ENCODE assay signal across 8 cellular contexts in the genomic region with DNA sequence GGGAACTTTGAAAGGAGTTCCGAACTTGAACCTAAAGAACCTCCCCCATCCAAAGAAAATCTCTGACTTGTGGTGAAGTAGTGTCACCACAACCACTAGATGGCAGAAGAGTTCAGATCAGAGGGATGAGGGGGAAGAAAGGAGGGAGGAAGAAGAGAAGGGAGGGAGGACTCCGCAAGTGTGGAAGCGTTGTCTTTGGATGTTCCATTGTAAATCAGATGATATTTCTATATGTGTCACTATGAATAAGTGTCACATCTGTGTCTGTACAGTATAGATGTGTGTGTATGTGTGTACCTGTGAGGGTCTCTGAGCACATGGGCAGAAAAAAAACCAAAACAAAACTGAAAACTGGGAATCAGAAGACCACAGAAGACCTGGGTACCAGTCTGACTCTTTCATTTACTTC. TPM values are rescaled to one million over a fixed set of nuclear protein-coding genes. Genes with fewer than 3 reads are reported as not detected.
A peak's percentile ranks its signal among the peaks of the same experiment; 100 is the strongest.
DNase-seq lines count a peak whose midpoint lies in the region; ATAC-seq and TF ChIP-seq lines count a peak whose summit lies in the region.

No MANE protein-coding gene starts in this region.

- H3K27me3 ChIP-seq in A673 (replicated peaks; ENCODE audit: insufficient read depth, low read depth, low read length, poor library complexity), result no peaks in the 10 kb centered on the region
- H3K27me3 ChIP-seq in SJCRH30, result no peaks in the 10 kb centered on the region
- H3K27me3 ChIP-seq in kidney epithelial cell (ENCODE audit: control insufficient read depth, insufficient read depth, low read length), result no peaks in the 10 kb centered on the region

- POLR2A ChIA-PET in A673 (lab: Charles Lee; ENCODE audit: low non-redundant PET), result no interaction called here

- CTCF ChIA-PET in A673 (lab: Charles Lee), result no interaction called here

- DNase-seq in A673 (ENCODE audit: low spot score), result peak; percentile 89
- peak; percentile 89 for DNase-seq in GM03348 (ENCODE audit: low spot score)
- DNase-seq in NCI-H1048 (lab: John Stamatoyannopoulos, UW), result peak; percentile 14
- peak; percentile 45 to 83 for DNase-seq in SJCRH30
- DNase-seq in cardiac fibroblast (ENCODE audit: low read depth in 2 of 2), result peak; percentile 87 to 88
- no peak for DNase-seq in kidney epithelial cell (ENCODE audit: low read depth)
- DNase-seq in stimulated activated naive CD8-positive, alpha-beta T cell treated with anti-CD3 and anti-CD28 coated beads, Interleukin-15, Interleukin-2, amounts not matched to agents 100 U/mL and 50 U/mL, for 24 hours, result peak; percentile 15
- DNase-seq in NK-92 (lab: John Stamatoyannopoulos, UW; ENCODE audit: unreplicated experiment), result no peak

- TF ChIP-seq CTCF in A673 (conservative IDR thresholded peaks at IDR 0.05; ENCODE audit: low read depth, low read length) (peak; percentile 89), cardiac fibroblast (IDR thresholded peaks at IDR 0.05; ENCODE audit: low read depth, low read length) (peak; percentile 81), kidney epithelial cell (IDR thresholded peaks at IDR 0.05; ENCODE audit: insufficient read depth, low read length, poor library complexity, severe bottlenecking) (peak; percentile 74)

- H3K36me3 ChIP-seq in A673 (ENCODE audit: insufficient read depth, low read length, poor library complexity, severe bottlenecking) (no peaks in the 10 kb centered on the region), SJCRH30 (no peaks in the 10 kb centered on the region), kidney epithelial cell (ENCODE audit: control insufficient read depth, insufficient read depth, low read length) (no peaks in the 10 kb centered on the region)

- no TSS peak for BruUV-seq in A673 (replicated peaks; lab: Mats Ljungman, UMichigan)

- H3K4me3 ChIP-seq in A673 (ENCODE audit: low read depth, low read length, poor library complexity, severe bottlenecking), result peak overlapping the region; percentile 9
- H3K4me3 ChIP-seq in SJCRH30, result no peak overlapping the region
- H3K4me3 ChIP-seq in cardiac fibroblast (replicated peaks in 1 of 2; ENCODE audit: low read depth in 2 of 2, low read length in 2 of 2), result no peak overlapping the region
- H3K4me3 ChIP-seq in kidney epithelial cell (ENCODE audit: low read depth, low read length), result no peak overlapping the region

- intact Hi-C loops in A673 (cut with micrococcal nuclease; ENCODE audit: unreplicated experiment), result loop anchor here (5.0 kb wide), 1 partner anchor 219 kb away; no protein-coding TSS in a partner anchor

- no peak for ATAC-seq in stimulated activated naive CD8-positive, alpha-beta T cell treated with anti-CD3 and anti-CD28 coated beads, Interleukin-15, Interleukin-2, amounts not matched to agents 100 U/mL and 50 U/mL, for 24 hours

- H3K4me1 ChIP-seq in A673 (ENCODE audit: insufficient read depth, low read length, poor library complexity, severe bottlenecking) (no peaks in the 10 kb centered on the region), SJCRH30 (no peaks in the 10 kb centered on the region; the same call in 1 of the 2 replicates)

- H3K27ac ChIP-seq in A673 (ENCODE audit: low read depth, low read length, poor library complexity, severe bottlenecking) (no peak overlapping the region), SJCRH30 (no peak overlapping the region)

- H3K9me3 ChIP-seq in A673 (ENCODE audit: low read depth, low read length, poor library complexity, severe bottlenecking), result no peaks in the 10 kb centered on the region
- H3K9me3 ChIP-seq in SJCRH30 (replicated peaks), result no peaks in the 10 kb centered on the region

RNA-seq across cellular contexts. Expression of a gene that starts 16.9 kb away (rescaled TPM):
- total RNA-seq in A673 (2021) (4.9 and 6.4 TPM in 2 replicates), kidney epithelial cell (11.3 and 17.8 TPM in 2 replicates)
- 3.6 and 4.4 TPM in 2 replicates for total RNA-seq in SJCRH30 (2014; rRNA removed; shearing (Covaris generic))

RNA-seq across cellular contexts. Expression of a gene that starts 27.8 kb away (rescaled TPM):
- total RNA-seq in A673 (2021) (38.0 and 39.9 TPM in 2 replicates), kidney epithelial cell (36.5 and 49.3 TPM in 2 replicates)
- total RNA-seq in SJCRH30 (2014; rRNA removed; shearing (Covaris generic)), result 41.9 and 47.6 TPM in 2 replicates

Comparison
In these comparisons a context has a peak if more than half of its experiments do, and no peak if none do; other contexts are left out.
1. DNase-seq: peak in A673 (single experiment), GM03348 (single experiment), NCI-H1048 (single experiment), SJCRH30 (2 of 2), cardiac fibroblast (2 of 2) and stimulated activated naive CD8-positive, alpha-beta T cell treated with anti-CD3 and anti-CD28 coated beads, Interleukin-15, Interleukin-2, amounts not matched to agents 100 U/mL and 50 U/mL, for 24 hours (single experiment); none in kidney epithelial cell (single experiment) and NK-92 (single experiment).
2. Peak in every context shown above with its lines, with median percentiles within 50 percentile points of each other: CTCF ChIP-seq.